Comparison of ENCODE assay signal across 25 cellular contexts in the genomic region with DNA sequence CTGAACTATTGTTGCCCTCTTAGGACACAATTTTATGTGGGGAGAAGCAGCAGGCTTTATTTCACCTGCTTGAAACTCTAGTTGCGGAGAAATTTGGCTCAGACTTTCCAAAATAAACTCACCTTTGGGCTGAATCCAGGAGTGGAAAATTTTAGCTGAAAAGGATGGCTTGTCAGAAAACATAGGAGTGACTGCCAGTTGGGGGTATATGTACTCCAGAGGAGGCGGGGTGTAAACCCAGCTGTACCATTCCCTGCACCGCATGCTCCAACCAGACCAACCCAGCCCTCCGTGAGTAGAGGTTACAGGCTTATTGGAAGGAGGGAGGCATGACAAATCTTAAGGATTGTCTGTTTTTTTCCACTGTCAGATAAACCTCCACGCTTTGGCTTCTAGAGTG. TPM values are rescaled to one million over a fixed set of nuclear protein-coding genes. Genes with fewer than 3 reads are reported as not detected.
DNase-seq lines count a peak whose midpoint lies in the region; ATAC-seq, FAIRE-seq and TF ChIP-seq lines count a peak whose summit lies in the region.
"Had no signal": no experiment of that assay in that cellular context is flagged by ENCODE, and none has a peak within 500 bp of the region (broad histone marks: within the 10 kb centered on the region; RNA-seq: fewer than 3 reads in every experiment).

No MANE protein-coding gene starts in this region.

- intact Hi-C loops in right lobe of liver (cut with DNase I) = no loop called here
- intact Hi-C loops in HepG2 (cut with micrococcal nuclease; ENCODE audit: unreplicated experiment) = no loop called here
- intact Hi-C loops in upper lobe of right lung (cut with DNase I) = no loop called here
- intact Hi-C loops in Right ventricle myocardium superior (cut with DNase I) = no loop called here

- H3K27me3 ChIP-seq in right lobe of liver = no peaks in the 10 kb centered on the region
- no peaks in the 10 kb centered on the region for H3K27me3 ChIP-seq in HepG2 (ENCODE audit: control insufficient read depth in 1 of 2, insufficient read depth in 2 of 2, low read length in 2 of 2)
- no peaks in the 10 kb centered on the region for H3K27me3 ChIP-seq in upper lobe of right lung
- H3K27me3 ChIP-seq: BLaER1 had no signal

- in situ Hi-C loops in HepG2 (cut with HindIII; ENCODE audit: extremely low pct_ligation_motif_present, low pct_unique_long_range_greater_than_20kb) = no loop called here

- no peak for TF ChIP-seq RAD21 in HepG2 (CRISPR knock-in tag; IDR thresholded peaks at IDR 0.05)

- TF ChIP-seq EP300 in HepG2 (IDR thresholded peaks at IDR 0.05; ENCODE audit: low read depth in 2 of 2, low read length in 2 of 2) (no peak), HepG2 (CRISPR knock-in tag; IDR thresholded peaks at IDR 0.05; ENCODE audit: borderline replicate concordance) (no peak)

- no peak overlapping the region for H3K4me2 ChIP-seq in HepG2 (ENCODE audit: low read depth, low read length)
- H3K4me2 ChIP-seq: BLaER1, GM23338 had no signal

- H3K79me2 ChIP-seq in HepG2 (ENCODE audit: insufficient read depth, low read length) = no peaks in the 10 kb centered on the region

- ATAC-seq in right lobe of liver = peak; percentile 24 to 73 (median 41)
- ATAC-seq in HepG2 = no peak
- ATAC-seq in omental fat pad (ENCODE audit: low FRiP score) = peak; percentile 49
- ATAC-seq in upper lobe of right lung = no peak
- no peak for ATAC-seq in Right ventricle myocardium superior (ENCODE audit: poor library complexity)
- ATAC-seq: GM23338, Panc1 had no signal

- H3K4me3 ChIP-seq in right lobe of liver (no peak overlapping the region), HepG2 (replicated peaks in 1 of 3; ENCODE audit: insufficient read depth in 1 of 3, low read depth in 2 of 3, low read length in 3 of 3) (no peak overlapping the region), upper lobe of right lung (no peak overlapping the region)
- H3K4me3 ChIP-seq: BLaER1, GM23338, SK-N-MC had no signal

- H3K9me3 ChIP-seq in right lobe of liver = no peaks in the 10 kb centered on the region
- no peaks in the 10 kb centered on the region for H3K9me3 ChIP-seq in HepG2 (ENCODE audit: low read length)
- no peaks in the 10 kb centered on the region for H3K9me3 ChIP-seq in upper lobe of right lung

- TF ChIP-seq CTCF in right lobe of liver (IDR thresholded peaks at IDR 0.05) = no peak
- TF ChIP-seq CTCF in HepG2 (CRISPR knock-in tag; IDR thresholded peaks at IDR 0.05) = no peak
- TF ChIP-seq CTCF in omental fat pad (IDR thresholded peaks at IDR 0.05) = no peak
- TF ChIP-seq CTCF in upper lobe of right lung (IDR thresholded peaks at IDR 0.05) = no peak

- peaks cover 0 to 19% (median 0%) of the 10 kb centered on the region in 4 donors for H3K4me1 ChIP-seq in right lobe of liver
- no peaks in the 10 kb centered on the region for H3K4me1 ChIP-seq in HepG2 (ENCODE audit: insufficient read depth, low read length)
- no peaks in the 10 kb centered on the region for H3K4me1 ChIP-seq in upper lobe of right lung

- DNase-seq in right lobe of liver (no peak), HepG2 (ENCODE audit: low spot score) (no peak), cerebellum (ENCODE audit: low spot score) (peak; percentile 24), omental fat pad (ENCODE audit: low spot score) (no peak), foreskin melanocyte (no peak), upper lobe of right lung (no peak), iPS-NIHi7 (ENCODE audit: extremely low spot score) (no peak), Right ventricle myocardium superior (no peak)
- DNase-seq: CD4-positive, CD25-positive, alpha-beta regulatory T cell; GDM1; H9; Kasumi-1; NCI-H1092 treated with DMSO at 0.1 percent for 48 hours; NCI-H1436; NCI-H187; NCI-H2081 treated with DMSO at 0.1 percent for 48 hours; NCI-H2171; NCI-H524 treated with DMSO at 0.1 percent for 48 hours; NCI-H82; SIG-M5 had no signal

- no peak overlapping the region for H3K27ac ChIP-seq in right lobe of liver
- H3K27ac ChIP-seq in HepG2 (ENCODE audit: extremely low read length, insufficient read depth, low read length) = no peak overlapping the region
- H3K27ac ChIP-seq in upper lobe of right lung = no peak overlapping the region
- H3K27ac ChIP-seq: BLaER1, SK-N-MC had no signal

- H3K36me3 ChIP-seq in right lobe of liver (no peaks in the 10 kb centered on the region), HepG2 (replicated peaks in 1 of 2; ENCODE audit: control insufficient read depth in 1 of 2, insufficient read depth in 2 of 2, low read length in 2 of 2) (no peaks in the 10 kb centered on the region), upper lobe of right lung (no peaks in the 10 kb centered on the region)

- POLR2A ChIA-PET in HepG2 (lab: Yijun Ruan, JAX) = no interaction called here

- no peaks in the 10 kb centered on the region for H4K20me1 ChIP-seq in HepG2 (ENCODE audit: insufficient read depth, low read length)

- WGBS in right lobe of liver (ENCODE audit: insufficient coverage, low coverage, low lambda C conversion rate, missing lambda C conversion rate) = 51% methylated on average over 2 of the region's 5 CpGs
- WGBS in HepG2 (ENCODE audit: low lambda C conversion rate) = 64% methylated on average over 5 of the region's 5 CpGs

- no peak for TF ChIP-seq POLR2A in right lobe of liver (IDR thresholded peaks at IDR 0.05)
- no peak for TF ChIP-seq POLR2A in HepG2 (IDR thresholded peaks at IDR 0.05; ENCODE audit: insufficient read depth in 1 of 2, low read depth in 2 of 2, low read length in 2 of 2)

- no peak overlapping the region for H3K9ac ChIP-seq in HepG2 (ENCODE audit: insufficient read depth, low read depth, low read length)
- H3K9ac ChIP-seq: BLaER1 had no signal

- no peak for FAIRE-seq in HepG2 (lab: Jason Lieb, UNC)
- FAIRE-seq: GM12891 had no signal

- BruUV-seq in HepG2 (replicated peaks; lab: Mats Ljungman, UMichigan) = no TSS peak

- no peak overlapping the region for H2AFZ ChIP-seq in HepG2 (ENCODE audit: low read length)
- H2AFZ ChIP-seq: GM23338 had no signal

- CTCF ChIA-PET in HepG2 (lab: Yijun Ruan, JAX; ENCODE audit: low intra/inter-chr PET ratio, low total read pairs) = no interaction called here

TF ChIP-seq in HepG2, 621 proteins besides CTCF, POLR2A, EP300 and RAD21 (continues in another document):
- TF ChIP-seq AHR (CRISPR knock-in tag; IDR thresholded peaks at IDR 0.05) (no peak), CBX2 (IDR thresholded peaks at IDR 0.05; ENCODE audit: low read depth, low read length) (no peak), CBX2 (CRISPR knock-in tag; IDR thresholded peaks at IDR 0.05; ENCODE audit: low read depth) (no peak), WIZ (CRISPR knock-in tag; IDR thresholded peaks at IDR 0.05) (no peak), NFE2 (CRISPR knock-in tag; IDR thresholded peaks at IDR 0.05) (no peak), SCMH1 (CRISPR knock-in tag; IDR thresholded peaks at IDR 0.05; ENCODE audit: borderline replicate concordance) (no peak), SRSF1 (optimal IDR thresholded peaks at IDR 0.05; ENCODE audit: low read depth, low read length) (no peak), ETS1 (CRISPR knock-in tag; IDR thresholded peaks at IDR 0.05) (no peak), ZFP41 (CRISPR knock-in tag; IDR thresholded peaks at IDR 0.05; ENCODE audit: borderline replicate concordance) (no peak), CERS6 (CRISPR knock-in tag; IDR thresholded peaks at IDR 0.05) (no peak)

RNA-seq across cellular contexts. Expression of gene PRKCE, which starts 53.8 kb away (rescaled TPM):
- total RNA-seq in right lobe of liver = 10 to 100 TPM in 4 of 6 experiments, 1 to 10 TPM in 2; 5.2 to 18.8 (median 11.0) TPM
- 3.9 and 4.0 TPM in 2 replicates for total RNA-seq in HepG2 (2016; rRNA removed; fragmentation: Illumina TruSeq; extraction: Trizol)
- total RNA-seq in HepG2 (2016; cell fraction: cytosol; rRNA removed; fragmentation: Illumina TruSeq; extraction: Trizol; ENCODE audit: low read depth) = 5.8 and 6.3 TPM in 2 replicates
- 2.5 and 3.7 TPM in 2 replicates for total RNA-seq in HepG2 (2016; cell fraction: insoluble cytoplasmic fraction; rRNA removed; fragmentation: Illumina TruSeq; extraction: Trizol)
- total RNA-seq in HepG2 (2016; cell fraction: membrane; rRNA removed; fragmentation: Illumina TruSeq; extraction: Trizol) = 2.8 and 4.3 TPM in 2 replicates
- 9.8 and 10.1 TPM in 2 replicates for total RNA-seq in HepG2 (2016; cell fraction: nucleus; rRNA removed; fragmentation: Illumina TruSeq; extraction: Trizol)
- polyA plus RNA-seq in HepG2 (2011; rRNA removed) = 1.0 and 1.6 TPM in 2 replicates
- polyA plus RNA-seq in HepG2 (2011; cell fraction: cytosol; rRNA removed) = 0.99 and 1.2 TPM in 2 replicates
- 2.2 and 2.6 TPM in 2 replicates for polyA plus RNA-seq in HepG2 (2011; cell fraction: nucleus; rRNA removed)
- polyA plus RNA-seq in HepG2 (2012) = 0.34 and 0.72 TPM in 2 replicates
- polyA plus RNA-seq in HepG2 (2016; cell fraction: cytosol; fragmentation: Illumina TruSeq; extraction: Trizol; ENCODE audit: low read depth) = 1.2 and 1.6 TPM in 2 replicates
- 2.3 and 2.6 TPM in 2 replicates for polyA plus RNA-seq in HepG2 (2016; cell fraction: insoluble cytoplasmic fraction; fragmentation: Illumina TruSeq; extraction: Trizol; ENCODE audit: low read depth)
- polyA plus RNA-seq in HepG2 (2016; cell fraction: membrane; fragmentation: Illumina TruSeq; extraction: Trizol; ENCODE audit: low read depth) = 1.1 and 1.8 TPM in 2 replicates
- 3.1 and 4.0 TPM in 2 replicates for polyA plus RNA-seq in HepG2 (2016; cell fraction: nucleus; fragmentation: Illumina TruSeq; extraction: Trizol; ENCODE audit: insufficient read depth, low read depth)
- polyA minus RNA-seq in HepG2 (2011; rRNA and poly(A)+ RNA removed; ENCODE audit: low replicate concordance) = 5.2 and 64.1 TPM in 2 replicates
- 3.1 and 3.9 TPM in 2 replicates for polyA minus RNA-seq in HepG2 (2011; cell fraction: cytosol; rRNA and poly(A)+ RNA removed)
- 16.6 and 18.0 TPM in 2 replicates for polyA minus RNA-seq in HepG2 (2011; cell fraction: nucleus; rRNA and poly(A)+ RNA removed)
- total RNA-seq in cerebellum = 27.2 TPM
- total RNA-seq in omental fat pad = 10 to 100 TPM in 2 of 4 donors, 1 to 10 TPM in 2; 8.8 to 24.3 (median 14.0) TPM
- 65.6 TPM for total RNA-seq in upper lobe of right lung
- total RNA-seq in Right ventricle myocardium superior = 12.5 TPM

Comparison
In these comparisons a context has a peak if more than half of its experiments do, and no peak if none do; other contexts are left out.
1. ATAC-seq: peak in right lobe of liver (4 of 4) and omental fat pad (single experiment); none in HepG2 (single experiment), upper lobe of right lung (single experiment) and Right ventricle myocardium superior (single experiment).